30 cellular contexts compared by ENCODE assay signal in genomic region chrX:136531951-136532350, GRCh38. TPM values are rescaled to one million over a fixed set of nuclear protein-coding genes. Genes with fewer than 3 reads are reported as not detected.
"Had no signal": no experiment of that assay in that cellular context is flagged by ENCODE, and none has a peak within 500 bp of the region (broad histone marks: within the 10 kb centered on the region; RNA-seq: fewer than 3 reads in every experiment).

Gene VGLL1, plus strand, starts transcription at chrX:136532215. Its CDS starts 3,806 bp downstream, at chrX:136536021.

- DNase-seq: activated CD4-positive, alpha-beta T cell treated with anti-CD3 and anti-CD28 coated beads for 4 hours; activated CD4-positive, alpha-beta T cell treated with anti-CD3 and anti-CD28 coated beads, Interleukin-2, amount 50 U/mL, for 48 hours; activated CD4-positive, CD25-positive, alpha-beta regulatory T cell; activated CD8-positive, alpha-beta memory T cell treated with anti-CD3 and anti-CD28 coated beads, Interleukin-2, amount 50 U/mL, for 48 hours; activated naive CD4-positive, alpha-beta T cell treated with Interleukin-2 at 50 U/mL for 16 hours; activated naive CD8-positive, alpha-beta T cell treated with anti-CD3 and anti-CD28 coated beads, Interleukin-2, amount 10 ng/mL, durations not matched to agents 7 days and 5 days; activated T-cell treated with anti-CD3 and anti-CD28 coated beads, Interleukin-2, amount 50 U/mL, for 4 hours; body of pancreas; effector CD4-positive, alpha-beta T cell; foreskin melanocyte; glutamatergic neuron; hippocampal formation; left cardiac atrium; lower lobe of right lung; mesendoderm; naive thymus-derived CD4-positive, alpha-beta T cell; occipital lobe; posterior cingulate gyrus; stimulated activated CD4-positive, alpha-beta T cell treated with anti-CD3 and anti-CD28 coated beads, Interleukin-2, amount 100 ng/mL, for 48 hours; stimulated activated CD8-positive, alpha-beta memory T cell treated with anti-CD3 and anti-CD28 coated beads, Interleukin-4, amount 100 ng/mL, for 48 hours; stimulated activated naive B cell treated with anti-CD40 and anti-IgM and Interleukin-4, amounts not matched to agents 10 μg/mL and 1 μg/mL and 100 μg/mL, for 72 hours; SW 1271; T-helper 17 cell; transverse colon had no signal

- H3K4me1 Mint-ChIP-seq: stimulated activated naive B cell treated with anti-CD40 and anti-IgM and Interleukin-4, amounts not matched to agents 10 μg/mL and 1 μg/mL and 100 μg/mL, for 72 hours had no signal

- H3K4me3 Mint-ChIP-seq: activated naive CD8-positive, alpha-beta T cell treated with anti-CD3 and anti-CD28 coated beads, Interleukin-2, amount 10 ng/mL, durations not matched to agents 7 days and 5 days; activated T-cell treated with anti-CD3 and anti-CD28 coated beads, Interleukin-2, amount 50 U/mL, for 4 hours; dendritic cell treated with granulocyte-macrophage colony-stimulating factor and Interleukin-4, amounts not matched to agents 40 ng/mL and 50 ng/mL, for 4 days; naive thymus-derived CD4-positive, alpha-beta T cell; neural crest cell; stimulated activated naive B cell treated with anti-CD40 and anti-IgM and Interleukin-4, amounts not matched to agents 10 μg/mL and 1 μg/mL and 100 μg/mL, for 72 hours; T-helper 17 cell had no signal

- H3K36me3 Mint-ChIP-seq: naive thymus-derived CD4-positive, alpha-beta T cell; stimulated activated naive B cell treated with anti-CD40 and anti-IgM and Interleukin-4, amounts not matched to agents 10 μg/mL and 1 μg/mL and 100 μg/mL, for 72 hours had no signal

- H3K9me3 Mint-ChIP-seq: activated T-cell treated with anti-CD3 and anti-CD28 coated beads, Interleukin-2, amount 50 U/mL, for 4 hours; activated T-helper 2 cell treated with anti-CD3 and anti-CD28 coated beads, Interferon-gamma antibody, Interleukin-2, Interleukin-4, amounts not matched to agents 10 μg/mL and 5 μg/mL and 100 μg/mL, durations not matched to agents 14 hours and 24 hours and 36 hours; dendritic cell treated with granulocyte-macrophage colony-stimulating factor and Interleukin-4, amounts not matched to agents 40 ng/mL and 50 ng/mL, for 4 days; stimulated activated naive B cell treated with anti-CD40 and anti-IgM and Interleukin-4, amounts not matched to agents 10 μg/mL and 1 μg/mL and 100 μg/mL, for 72 hours had no signal

- H3K27me3 Mint-ChIP-seq: dendritic cell treated with granulocyte-macrophage colony-stimulating factor and Interleukin-4, amounts not matched to agents 40 ng/mL and 50 ng/mL, for 4 days; T-helper 17 cell had no signal

- H3K27ac Mint-ChIP-seq: activated naive CD8-positive, alpha-beta T cell treated with anti-CD3 and anti-CD28 coated beads, Interleukin-2, amount 10 ng/mL, durations not matched to agents 7 days and 5 days; activated T-helper 2 cell treated with anti-CD3 and anti-CD28 coated beads, Interferon-gamma antibody, Interleukin-2, Interleukin-4, amounts not matched to agents 10 μg/mL and 5 μg/mL and 100 μg/mL, durations not matched to agents 14 hours and 24 hours and 36 hours; dendritic cell treated with granulocyte-macrophage colony-stimulating factor and Interleukin-4, amounts not matched to agents 40 ng/mL and 50 ng/mL, for 4 days; naive thymus-derived CD4-positive, alpha-beta T cell; stimulated activated naive B cell treated with anti-CD40 and anti-IgM and Interleukin-4, amounts not matched to agents 10 μg/mL and 1 μg/mL and 100 μg/mL, for 72 hours had no signal

- ATAC-seq: activated T-cell treated with anti-CD3 and anti-CD28 coated beads, Interleukin-2, amount 50 U/mL, for 4 hours; body of pancreas; left cardiac atrium; lower lobe of right lung; naive thymus-derived CD4-positive, alpha-beta T cell; stimulated activated naive B cell treated with anti-CD40 and anti-IgM and Interleukin-4, amounts not matched to agents 10 μg/mL and 1 μg/mL and 100 μg/mL, for 72 hours; T-helper 17 cell had no signal

- H3K4me3 ChIP-seq: body of pancreas, lower lobe of right lung, transverse colon had no signal

RNA-seq across cellular contexts. Expression of gene VGLL1, which starts in this region (rescaled TPM):
- total RNA-seq: activated CD8-positive, alpha-beta memory T cell treated with anti-CD3 and anti-CD28 coated beads for 36 hours; activated T-cell treated with anti-CD3 and anti-CD28 coated beads, Interleukin-2, amount 50 U/mL, for 4 hours; activated T-helper 2 cell treated with anti-CD3 and anti-CD28 coated beads, Interferon-gamma antibody, Interleukin-2, Interleukin-4, amounts not matched to agents 10 μg/mL and 5 μg/mL and 100 μg/mL, durations not matched to agents 14 hours and 24 hours and 36 hours; cardiac septum; left cardiac atrium; lower lobe of right lung; naive thymus-derived CD4-positive, alpha-beta T cell; neural crest cell; occipital lobe; T-helper 17 cell; temporal lobe; transverse colon had no signal
